Comparison of ENCODE assay signal across 1 cellular context in genomic region chr6:137357263-137357947, GRCh38.
A peak's percentile ranks its signal among the peaks of the same experiment; 100 is the strongest.
TF ChIP-seq lines count a peak whose summit lies in the region.

No MANE protein-coding gene starts in this region.

TF ChIP-seq in HepG2, 621 proteins besides CTCF, POLR2A, EP300 and RAD21 (continued from another document and continues in another):
- peak; percentile 95 for TF ChIP-seq POLR2AphosphoS5 (IDR thresholded peaks at IDR 0.05; ENCODE audit: low read depth, low read length)
- no peak for TF ChIP-seq ZNF33A (CRISPR knock-in tag; IDR thresholded peaks at IDR 0.05; ENCODE audit: borderline replicate concordance)
- TF ChIP-seq ZNF746 (CRISPR knock-in tag; IDR thresholded peaks at IDR 0.05): peak; percentile 73; the same call in 1 of the 2 replicates
- no peak; the same call in none of the 2 replicates for TF ChIP-seq ZNF605 (CRISPR knock-in tag; IDR thresholded peaks at IDR 0.05)
- no peak for TF ChIP-seq RNF219 (CRISPR knock-in tag; IDR thresholded peaks at IDR 0.05)
- peak; percentile 92 for TF ChIP-seq GFI1 (CRISPR knock-in tag; IDR thresholded peaks at IDR 0.05; ENCODE audit: borderline replicate concordance)
- no peak for TF ChIP-seq TSC22D2 (CRISPR knock-in tag; IDR thresholded peaks at IDR 0.05; ENCODE audit: borderline replicate concordance)
- peak; percentile 87 for TF ChIP-seq MAX (IDR thresholded peaks at IDR 0.05)
- TF ChIP-seq ZNF503 (CRISPR knock-in tag; IDR thresholded peaks at IDR 0.05): peak; percentile 81
- no peak for TF ChIP-seq ZNF10 (CRISPR knock-in tag; IDR thresholded peaks at IDR 0.05; ENCODE audit: borderline replicate concordance, low read depth)
- no peak for TF ChIP-seq MTERF4 (CRISPR knock-in tag; IDR thresholded peaks at IDR 0.05)
- peak; percentile 96 for TF ChIP-seq ZBTB7A (CRISPR knock-in tag; IDR thresholded peaks at IDR 0.05)
- no peak for TF ChIP-seq THAP8 (CRISPR knock-in tag; IDR thresholded peaks at IDR 0.05; ENCODE audit: borderline replicate concordance)
- no peak for TF ChIP-seq THYN1 (CRISPR knock-in tag; IDR thresholded peaks at IDR 0.05; ENCODE audit: borderline replicate concordance, low read depth)
- no peak for TF ChIP-seq ARNT2 (CRISPR knock-in tag; IDR thresholded peaks at IDR 0.05; ENCODE audit: low read depth)
- no peak; the same call in 1 of the 2 replicates for TF ChIP-seq ZNF891 (CRISPR knock-in tag; IDR thresholded peaks at IDR 0.05)
- no peak for TF ChIP-seq FOXM1 (CRISPR knock-in tag; IDR thresholded peaks at IDR 0.05)
- TF ChIP-seq TP53 (CRISPR knock-in tag; conservative IDR thresholded peaks at IDR 0.05): no peak; the same call in 1 of the 2 replicates
- TF ChIP-seq ZFP82 (CRISPR knock-in tag; IDR thresholded peaks at IDR 0.05; ENCODE audit: borderline replicate concordance): peak; percentile 36; the same call in 1 of the 2 replicates
- peak; percentile 76 for TF ChIP-seq IRF9 (CRISPR knock-in tag; IDR thresholded peaks at IDR 0.05; ENCODE audit: borderline replicate concordance)
- TF ChIP-seq NR0B2 (CRISPR knock-in tag; IDR thresholded peaks at IDR 0.05): no peak
- peak; percentile 75 for TF ChIP-seq NFYC (CRISPR knock-in tag; IDR thresholded peaks at IDR 0.05)
- no peak for TF ChIP-seq MAFG (CRISPR knock-in tag; IDR thresholded peaks at IDR 0.05)
- peak; percentile 94 for TF ChIP-seq NFKBIZ (CRISPR knock-in tag; IDR thresholded peaks at IDR 0.05)
- TF ChIP-seq AKNA (CRISPR knock-in tag; IDR thresholded peaks at IDR 0.05; ENCODE audit: borderline replicate concordance): no peak
- TF ChIP-seq ARHGAP35 (CRISPR knock-in tag; IDR thresholded peaks at IDR 0.05; ENCODE audit: borderline replicate concordance): no peak
- peak; percentile 76 for TF ChIP-seq ZNF687 (CRISPR knock-in tag; IDR thresholded peaks at IDR 0.05)
- TF ChIP-seq TBX2 (CRISPR knock-in tag; IDR thresholded peaks at IDR 0.05; ENCODE audit: borderline replicate concordance): peak; percentile 98
- no peak; the same call in none of the 2 replicates for TF ChIP-seq ZC3H4 (CRISPR knock-in tag; IDR thresholded peaks at IDR 0.05; ENCODE audit: borderline replicate concordance)
- no peak for TF ChIP-seq ATM (IDR thresholded peaks at IDR 0.05; ENCODE audit: borderline replicate concordance)
- TF ChIP-seq ZNF572 (CRISPR knock-in tag; IDR thresholded peaks at IDR 0.05): 0 out of 2 replicates have a peak, but pooled peaks have one; percentile 70
- TF ChIP-seq MED8 (CRISPR knock-in tag; IDR thresholded peaks at IDR 0.05; ENCODE audit: insufficient replicate concordance): no peak
- TF ChIP-seq FIP1L1 (IDR thresholded peaks at IDR 0.05; ENCODE audit: borderline replicate concordance, insufficient read depth, low read depth, low read length): 0 out of 2 replicates have a peak, but pooled peaks have one; percentile 74
- peak; percentile 38; the same call in 1 of the 2 replicates for TF ChIP-seq GZF1 (CRISPR knock-in tag; IDR thresholded peaks at IDR 0.05)
- TF ChIP-seq PCBP2 (optimal IDR thresholded peaks at IDR 0.05; ENCODE audit: low read depth, low read length, poor library complexity, severe bottlenecking): no peak
- TF ChIP-seq ZSCAN30 (CRISPR knock-in tag; IDR thresholded peaks at IDR 0.05): no peak; the same call in none of the 2 replicates
- peak; percentile 99 for TF ChIP-seq ZNF292 (CRISPR knock-in tag; IDR thresholded peaks at IDR 0.05; ENCODE audit: borderline replicate concordance, low read depth)
- no peak for TF ChIP-seq NONO (IDR thresholded peaks at IDR 0.05)
- TF ChIP-seq NONO (CRISPR knock-in tag; conservative IDR thresholded peaks at IDR 0.05): peak; percentile 86
- TF ChIP-seq ZNF3 (CRISPR knock-in tag; IDR thresholded peaks at IDR 0.05): no peak
- no peak for TF ChIP-seq RAD51 (IDR thresholded peaks at IDR 0.05; ENCODE audit: borderline replicate concordance)
- peak; percentile 74 for TF ChIP-seq TAF1 (CRISPR knock-in tag; IDR thresholded peaks at IDR 0.05)
- no peak; the same call in 1 of the 2 replicates for TF ChIP-seq TCF7L2 (IDR thresholded peaks at IDR 0.05; ENCODE audit: low read depth, low read length)
- TF ChIP-seq CHCHD3 (CRISPR knock-in tag; IDR thresholded peaks at IDR 0.05): no peak
- TF ChIP-seq IRF1 (CRISPR knock-in tag; IDR thresholded peaks at IDR 0.05; ENCODE audit: low read depth): 0 out of 2 replicates have a peak, but pooled peaks have one; percentile 58
- TF ChIP-seq RFX1 (IDR thresholded peaks at IDR 0.05): no peak
